In genomic region chr13:47433461-47434005, GRCh38 we compare ENCODE assay signal across 22 cellular contexts.
"Had no signal": no experiment of that assay in that cellular context is flagged by ENCODE, and none has a peak within 500 bp of the region (broad histone marks: within the 10 kb centered on the region; RNA-seq: fewer than 3 reads in every experiment).

No MANE protein-coding gene starts in this region.

- H3K4me3 ChIP-seq: esophagus muscularis mucosa, gastrocnemius medialis, heart right ventricle, spleen, transverse colon had no signal

- H3K4me1 Mint-ChIP-seq: activated CD4-positive, alpha-beta T cell treated with anti-CD3 and anti-CD28 coated beads, Interleukin-2, amount 10 ng/mL, durations not matched to agents 24 days and 14 days; WTC11 had no signal

- H3K36me3 Mint-ChIP-seq: activated naive CD4-positive, alpha-beta T cell treated with anti-CD3 and anti-CD28 coated beads, Interleukin-2, amount 50 U/mL, for 72 hours; natural killer cell treated with Interleukin-12 subunit alpha and Interleukin-12 subunit beta and Interleukin-15 and Interleukin-18, amount 100 ng/mL, for 72 hours had no signal

- H3K4me3 Mint-ChIP-seq: activated CD4-positive, alpha-beta T cell treated with anti-CD3 and anti-CD28 coated beads, Interleukin-2, amount 10 ng/mL, durations not matched to agents 24 days and 14 days; natural killer cell treated with Interleukin-12 subunit alpha and Interleukin-12 subunit beta and Interleukin-15 and Interleukin-18, amount 100 ng/mL, for 72 hours; T-helper 1 cell treated with Interleukin-12 subunit alpha and Interleukin-12 subunit beta and Interleukin-4 antibody, amounts not matched to agents 30 μg/mL and 1 μg/mL, for 36 hours; WTC11 had no signal

- H3K27ac Mint-ChIP-seq: activated CD4-positive, alpha-beta T cell treated with anti-CD3 and anti-CD28 coated beads, Interleukin-2, amount 10 ng/mL, durations not matched to agents 24 days and 14 days; activated naive CD4-positive, alpha-beta T cell treated with anti-CD3 and anti-CD28 coated beads, Interleukin-2, amount 50 U/mL, for 72 hours; natural killer cell treated with Interleukin-12 subunit alpha and Interleukin-12 subunit beta and Interleukin-15 and Interleukin-18, amount 100 ng/mL, for 72 hours; progenitor cell of endocrine pancreas; T-helper 1 cell treated with Interleukin-12 subunit alpha and Interleukin-12 subunit beta and Interleukin-4 antibody, amounts not matched to agents 30 μg/mL and 1 μg/mL, for 36 hours; WTC11 had no signal

- H3K9me3 ChIP-seq: gastrocnemius medialis, transverse colon had no signal

- H3K27ac ChIP-seq: esophagus muscularis mucosa, gastrocnemius medialis, heart right ventricle, spleen, transverse colon had no signal

- H3K9me3 Mint-ChIP-seq: activated naive CD4-positive, alpha-beta T cell treated with anti-CD3 and anti-CD28 coated beads, Interleukin-2, amount 50 U/mL, for 72 hours; T-helper 1 cell treated with Interleukin-12 subunit alpha and Interleukin-12 subunit beta and Interleukin-4 antibody, amounts not matched to agents 30 μg/mL and 1 μg/mL, for 36 hours had no signal

- H3K27me3 Mint-ChIP-seq: activated CD4-positive, alpha-beta T cell treated with anti-CD3 and anti-CD28 coated beads, Interleukin-2, amount 10 ng/mL, durations not matched to agents 24 days and 14 days; natural killer cell treated with Interleukin-12 subunit alpha and Interleukin-12 subunit beta and Interleukin-15 and Interleukin-18, amount 100 ng/mL, for 72 hours; progenitor cell of endocrine pancreas had no signal

- DNase-seq: activated CD4-positive, alpha-beta T cell treated with anti-CD3 and anti-CD28 coated beads, Interleukin-2, amount 10 ng/mL, durations not matched to agents 24 days and 14 days; activated effector memory CD4-positive, alpha-beta T cell treated with anti-CD3 and anti-CD28 coated beads, Interleukin-2, amount 50 U/mL, for 16 hours; activated T-cell treated with anti-CD3 and anti-CD28 coated beads for 4 hours; gastrocnemius medialis; heart right ventricle; mammary epithelial cell; nucleus accumbens; right cardiac atrium; spleen; stimulated activated CD4-positive, alpha-beta T cell treated with anti-CD3 and anti-CD28 coated beads, Interleukin-2, amount 100 ng/mL, for 24 hours; stimulated activated naive CD4-positive, alpha-beta T cell; substantia nigra; transverse colon had no signal

- FAIRE-seq: bronchial epithelial cell, islet of Langerhans had no signal

- ATAC-seq: activated naive CD4-positive, alpha-beta T cell treated with anti-CD3 and anti-CD28 coated beads, Interleukin-2, amount 50 U/mL, for 72 hours; gastrocnemius medialis; heart right ventricle; left lobe of liver; natural killer cell treated with Interleukin-12 subunit alpha and Interleukin-12 subunit beta and Interleukin-15 and Interleukin-18, amount 100 ng/mL, for 72 hours; right cardiac atrium; WTC11 had no signal

- H3K4me1 ChIP-seq: esophagus muscularis mucosa, gastrocnemius medialis, heart right ventricle, spleen, transverse colon had no signal
